ENCODE assay signal across 10 cellular contexts in genomic region chr3:160038862-160039562, GRCh38. TPM values are rescaled to one million over a fixed set of nuclear protein-coding genes. Genes with fewer than 3 reads are reported as not detected.
DNase-seq lines count a peak whose midpoint lies in the region; ATAC-seq, FAIRE-seq and TF ChIP-seq lines count a peak whose summit lies in the region.
"Had no signal": no experiment of that assay in that cellular context is flagged by ENCODE, and none has a peak within 500 bp of the region (broad histone marks: within the 10 kb centered on the region; RNA-seq: fewer than 3 reads in every experiment).

No MANE protein-coding gene starts in this region.

- H3K4me3 Mint-ChIP-seq in CD8-positive, alpha-beta T cell, result no peak overlapping the region

- FAIRE-seq in GM12891 (lab: Jason Lieb, UNC) (peak; percentile 45), bronchial epithelial cell (lab: Jason Lieb, UNC) (no peak)

- no peak for ATAC-seq in CD8-positive, alpha-beta T cell
- ATAC-seq in GM18873 (IDR thresholded peaks at IDR 0.05; ENCODE audit: low FRiP score, unreplicated experiment), result no peak

- 7 to 8% methylated on average over 24 to 27 of the region's 36 CpGs for WGBS in mesodermal cell (ENCODE audit: insufficient coverage in 2 of 2), 2 experiments

- H3K4me3 ChIP-seq in HUES48 (ENCODE audit: low read depth, low read length) (peak overlapping the region; percentile 65), bronchial epithelial cell (ENCODE audit: low read depth, low read length) (no peak overlapping the region), mesodermal cell (ENCODE audit: extremely low read depth, insufficient read depth, low read length, poor library complexity, severe bottlenecking) (peak overlapping the region; percentile 28)
- no peak overlapping the region for H3K4me3 ChIP-seq in CD8-positive, alpha-beta T cell (ENCODE audit: low read depth, low read length)

- H3K36me3 Mint-ChIP-seq in CD8-positive, alpha-beta T cell, result no peaks in the 10 kb centered on the region

- H3K27me3 Mint-ChIP-seq in CD8-positive, alpha-beta T cell (ENCODE audit: low read depth), result peaks cover 25% of the 10 kb centered on the region

- H3K36me3 ChIP-seq in HUES48 (ENCODE audit: control insufficient read depth, insufficient read depth, low read length), result no peaks in the 10 kb centered on the region
- no peaks in the 10 kb centered on the region for H3K36me3 ChIP-seq in bronchial epithelial cell (ENCODE audit: control insufficient read depth, insufficient read depth, low read length)
- no peaks in the 10 kb centered on the region for H3K36me3 ChIP-seq in mesodermal cell (ENCODE audit: control insufficient read depth, insufficient read depth, low read length)
- H3K36me3 ChIP-seq in CD8-positive, alpha-beta T cell (ENCODE audit: insufficient read depth, low read length), result no peaks in the 10 kb centered on the region

- H3K9ac ChIP-seq in HUES48 (ENCODE audit: low read depth, low read length), result peak overlapping the region; percentile 29; the same call in 1 of the 2 replicates

- TF ChIP-seq POLR2A in GM12891 (IDR thresholded peaks at IDR 0.05; ENCODE audit: low read depth, low read length), result no peak

- CTCF ChIA-PET in CD8-positive, alpha-beta T cell (lab: Charles Lee), result interaction anchor here (0.9 kb wide), 1 partner anchor 78 kb away, joined by 3 read pairs; no protein-coding TSS in a partner anchor

- no peaks in the 10 kb centered on the region for H3K4me1 Mint-ChIP-seq in CD8-positive, alpha-beta T cell (ENCODE audit: low read depth)

- H3K9me3 ChIP-seq in HUES48 (ENCODE audit: control insufficient read depth, insufficient read depth, low read length) (no peaks in the 10 kb centered on the region), mesodermal cell (ENCODE audit: control insufficient read depth, low read length) (peaks cover 14% of the 10 kb centered on the region)
- no peaks in the 10 kb centered on the region for H3K9me3 ChIP-seq in CD8-positive, alpha-beta T cell (ENCODE audit: low read length)

- DNase-seq in GM12891 (ENCODE audit: insufficient read length, low spot score), result peak; percentile 29
- DNase-seq in bronchial epithelial cell (ENCODE audit: low read depth), result peak; percentile 9
- no peak for DNase-seq in NCI-H774 (lab: John Stamatoyannopoulos, UW)
- DNase-seq in CD8-positive, alpha-beta T cell, result no peak
- DNase-seq in NCI-H2196 (lab: John Stamatoyannopoulos, UW; ENCODE audit: unreplicated experiment), result no peak

- peaks cover 16% of the 10 kb centered on the region for H3K9me3 Mint-ChIP-seq in CD8-positive, alpha-beta T cell

- H3K27ac ChIP-seq in HUES48 (ENCODE audit: low read depth, low read length) (no peak overlapping the region), mesodermal cell (ENCODE audit: low read depth, low read length, severe bottlenecking) (no peak overlapping the region)
- no peak overlapping the region for H3K27ac ChIP-seq in CD8-positive, alpha-beta T cell (ENCODE audit: low read depth, low read length)
- H3K27ac ChIP-seq: epithelial cell of prostate had no signal

- POLR2A ChIA-PET in CD8-positive, alpha-beta T cell (lab: Charles Lee), result no interaction called here

- H3K27ac Mint-ChIP-seq in CD8-positive, alpha-beta T cell, result no peak overlapping the region
- H3K27ac Mint-ChIP-seq: IgD-negative memory B cell had no signal

- H3K27me3 ChIP-seq in HUES48 (ENCODE audit: control insufficient read depth, insufficient read depth, low read length) (peaks cover 19% of the 10 kb centered on the region), bronchial epithelial cell (ENCODE audit: control insufficient read depth, insufficient read depth, low read length) (peaks cover 14% of the 10 kb centered on the region)
- H3K27me3 ChIP-seq in CD8-positive, alpha-beta T cell (ENCODE audit: insufficient read depth, low read length), result no peaks in the 10 kb centered on the region

- intact Hi-C loops in CD8-positive, alpha-beta T cell (cut with DNase I, micrococcal nuclease), result no loop called here

- no peak for TF ChIP-seq CTCF in bronchial epithelial cell (IDR thresholded peaks at IDR 0.05; ENCODE audit: insufficient read depth, low read length, severe bottlenecking)
- TF ChIP-seq CTCF in CD8-positive, alpha-beta T cell (IDR thresholded peaks at IDR 0.05), result no peak

- H3K4me1 ChIP-seq in HUES48 (ENCODE audit: control insufficient read depth, insufficient read depth, low read length) (peaks cover 12% of the 10 kb centered on the region), mesodermal cell (ENCODE audit: control insufficient read depth, insufficient read depth, low read length, poor library complexity, severe bottlenecking) (no peaks in the 10 kb centered on the region)
- H3K4me1 ChIP-seq in CD8-positive, alpha-beta T cell (ENCODE audit: insufficient read depth, low read length), result no peaks in the 10 kb centered on the region

TF ChIP-seq in GM12891, 5 proteins besides CTCF, POLR2A, EP300 and RAD21:
- TF ChIP-seq TAF1 (IDR thresholded peaks at IDR 0.05; ENCODE audit: low read depth, low read length) (no peak), POLR2AphosphoS5 (IDR thresholded peaks at IDR 0.05; ENCODE audit: low read depth, low read length) (no peak), POU2F2 (IDR thresholded peaks at IDR 0.05; ENCODE audit: low read depth, low read length) (no peak)

RNA-seq across cellular contexts. Expression of gene IL12A, which starts 50.4 kb away (rescaled TPM):
- 1.1 TPM for polyA plus RNA-seq in GM12891 (2012; ENCODE audit: low read depth, missing spikeins)
- total RNA-seq in bronchial epithelial cell, result 0.26 TPM in 2 replicates
- 0.55 TPM for polyA plus RNA-seq in mesodermal cell (2013, experiment 1 of 2)
- polyA plus RNA-seq in mesodermal cell (2013, experiment 2 of 2), result 0.25 TPM
- total RNA-seq in CD8-positive, alpha-beta T cell, result 1 to 10 TPM; 2.3 to 2.9 TPM

Comparison
In these comparisons a context has a peak if more than half of its experiments do, and no peak if none do; other contexts are left out.
1. DNase-seq: peak in GM12891 (single experiment) and bronchial epithelial cell (single experiment); none in NCI-H774 (single experiment), CD8-positive, alpha-beta T cell (0 of 7) and NCI-H2196 (single experiment).
2. H3K4me3 ChIP-seq: peak in HUES48 (single experiment) and mesodermal cell (single experiment); none in bronchial epithelial cell (single experiment) and CD8-positive, alpha-beta T cell (single experiment).